8 cellular contexts compared by ENCODE assay signal in genomic region chr11:64916848-64917662, GRCh38. TPM values are rescaled to one million over a fixed set of nuclear protein-coding genes. Genes with fewer than 3 reads are reported as not detected.
A peak's percentile ranks its signal among the peaks of the same experiment; 100 is the strongest.
DNase-seq lines count a peak whose midpoint lies in the region; ATAC-seq and TF ChIP-seq lines count a peak whose summit lies in the region.

ATG2A (minus strand) TSS chr11:64917209; CDS start chr11:64917135, 74 bp downstream.

- ATAC-seq in HG02870 (IDR thresholded peaks at IDR 0.05; ENCODE audit: unreplicated experiment) (peak; percentile 95), heart right ventricle (peak; percentile 97 to 100 (median 98)), upper lobe of left lung (ENCODE audit: low FRiP score in 2 of 2) (peak; percentile 98)

- in situ Hi-C loops in GM13976 (cut with MboI; ENCODE audit: low sequenced_read_pairs, unreplicated experiment) = no loop called here

- H3K27me3 ChIP-seq in heart right ventricle (no peaks in the 10 kb centered on the region), upper lobe of left lung (no peaks in the 10 kb centered on the region)

- peak within 1 kb of the TSS; percentile 63 to 98 (median 86) for H3K4me3 ChIP-seq in heart right ventricle
- H3K4me3 ChIP-seq in upper lobe of left lung = peak within 1 kb of the TSS; percentile 59 to 92 (median 78)

- TF ChIP-seq EP300 in upper lobe of left lung (IDR thresholded peaks at IDR 0.05) = no peak

- WGBS in heart right ventricle, 2 donors = 0 to 1% methylated on average over 55 of the region's 55 CpGs
- WGBS in upper lobe of left lung, 2 donors = 0% methylated on average over 15 to 32 of the region's 55 CpGs

- H3K9me3 ChIP-seq in heart right ventricle = no peaks in the 10 kb centered on the region
- no peaks in the 10 kb centered on the region for H3K9me3 ChIP-seq in upper lobe of left lung

- no peak for TF ChIP-seq CTCF in GM13976 (IDR thresholded peaks at IDR 0.05; ENCODE audit: borderline replicate concordance, control extremely low read depth, extremely low read depth, insufficient read depth, missing control alignments)
- peak in 1 of 9 donors; percentile 11 for TF ChIP-seq CTCF in heart right ventricle (IDR thresholded peaks at IDR 0.05)
- TF ChIP-seq CTCF in upper lobe of left lung (IDR thresholded peaks at IDR 0.05) = peak in 2 of 6 experiments; percentile 10 to 29

- TF ChIP-seq POLR2A in upper lobe of left lung (IDR thresholded peaks at IDR 0.05) = peak; percentile 45 to 98 (median 90)

- H3K4me1 ChIP-seq in heart right ventricle (peaks cover 5 to 43% (median 34%) of the 10 kb centered on the region in 9 donors), upper lobe of left lung (peaks cover 13 to 30% (median 19%) of the 10 kb centered on the region in 4 donors)

- intact Hi-C loops in T-helper 1 cell treated with Interleukin-12 subunit alpha and Interleukin-12 subunit beta and Interleukin-4 antibody, amounts not matched to agents 30 ng/mL and 1 ng/mL, for 36 hours (cut with micrococcal nuclease) = loop anchor here (1.0 to 5.0 kb wide), 19 partner anchors 7 to 698 kb away; partner anchors contain the start of genes CAPN1, CDCA5, EHD1 and MAJIN
- intact Hi-C loops in heart right ventricle (cut with DNase I) (loop anchor here in 3 of 10 donors (5.0 kb wide), 2 partner anchors 80 to 95 kb away; partner anchors contain the start of genes ARL2 (in 2 of the 3) and BATF2 (in 1 of the 3)), posterior cingulate gyrus (cut with DNase I) (no loop called here)

- DNase-seq in GM13976 (ENCODE audit: low spot score) (peak; percentile 99), NCI-H146 treated with DMSO at 0.1 percent for 48 hours (lab: John Stamatoyannopoulos, UW; ENCODE audit: unreplicated experiment) (peak; percentile 99), amniotic epithelial cell (ENCODE audit: low read depth) (peak; percentile 100), heart right ventricle (peak; percentile 99), posterior cingulate gyrus (peak; percentile 97 to 100 (median 98)), upper lobe of left lung (peak; percentile 99 to 100)

- H3K36me3 ChIP-seq in heart right ventricle (peaks cover 0 to 26% (median 21%) of the 10 kb centered on the region in 9 donors), upper lobe of left lung (peaks cover 9 to 25% (median 21%) of the 10 kb centered on the region in 4 donors)

- H3K27ac ChIP-seq in heart right ventricle (peak within 1 kb of the TSS; percentile 27 to 96 (median 84)), upper lobe of left lung (peak within 1 kb of the TSS; percentile 78 to 91 (median 86))

RNA-seq across cellular contexts. Expression of gene ATG2A, which starts in this region (rescaled TPM):
- total RNA-seq in T-helper 1 cell treated with Interleukin-12 subunit alpha and Interleukin-12 subunit beta and Interleukin-4 antibody, amounts not matched to agents 30 ng/mL and 1 ng/mL, for 36 hours = 30.3 and 31.3 TPM in 2 replicates
- total RNA-seq in heart right ventricle = 10 to 100 TPM; 12.4 to 17.7 (median 16.0) TPM
- polyA plus RNA-seq in heart right ventricle = 10 to 100 TPM; 14.8 to 18.6 TPM
- 10 to 100 TPM; 24.6 to 59.2 (median 33.3) TPM for total RNA-seq in upper lobe of left lung

Comparison
In these comparisons a context has a peak if more than half of its experiments do, and no peak if none do; other contexts are left out.
1. Peak in every context shown above with its lines: DNase-seq, ATAC-seq, H3K4me3 ChIP-seq and H3K27ac ChIP-seq.